ENCODE assay signal across 1 cellular context in genomic region chr16:56262879-56263245, GRCh38.
TF ChIP-seq lines count a peak whose summit lies in the region.

No MANE protein-coding gene starts in this region.

TF ChIP-seq in K562, 482 proteins besides CTCF, POLR2A, EP300 and RAD21 (continued from another document and continues in another):
- TF ChIP-seq E2F1 (CRISPR knock-in tag; IDR thresholded peaks at IDR 0.05) = no peak
- TF ChIP-seq ZBTB34 (CRISPR knock-in tag; IDR thresholded peaks at IDR 0.05) = no peak
- TF ChIP-seq PML (IDR thresholded peaks at IDR 0.05; ENCODE audit: low read length) = no peak
- no peak for TF ChIP-seq KLF13 (tag; IDR thresholded peaks at IDR 0.05; ENCODE audit: borderline replicate concordance, low read depth)
- TF ChIP-seq LARP7 (IDR thresholded peaks at IDR 0.05) = no peak
- TF ChIP-seq ZBTB43 (CRISPR knock-in tag; IDR thresholded peaks at IDR 0.05) = no peak
- TF ChIP-seq PHF20 (IDR thresholded peaks at IDR 0.05; ENCODE audit: partially characterized antibody) = no peak
- no peak for TF ChIP-seq HES1 (IDR thresholded peaks at IDR 0.05; ENCODE audit: low read depth)
- no peak for TF ChIP-seq SIN3A (IDR thresholded peaks at IDR 0.05; ENCODE audit: borderline replicate concordance in 2 of 2, control insufficient read depth in 1 of 2, low read depth in 2 of 2, low read length in 2 of 2)
- TF ChIP-seq ARID1B (IDR thresholded peaks at IDR 0.05) = peak; percentile 36; the same call in 1 of the 2 replicates
- TF ChIP-seq ELK3 (CRISPR knock-in tag; IDR thresholded peaks at IDR 0.05) = no peak
- no peak for TF ChIP-seq ELF4 (CRISPR knock-in tag; IDR thresholded peaks at IDR 0.05)
- TF ChIP-seq MXI1 (IDR thresholded peaks at IDR 0.05; ENCODE audit: low read depth, low read length) = no peak
- no peak for TF ChIP-seq KLF1 (tag; IDR thresholded peaks at IDR 0.05)
- no peak for TF ChIP-seq SNRNP70 (optimal IDR thresholded peaks at IDR 0.05; ENCODE audit: low read depth, low read length)
- TF ChIP-seq MCM7 (IDR thresholded peaks at IDR 0.05) = no peak
- TF ChIP-seq TBP (optimal IDR thresholded peaks at IDR 0.05; ENCODE audit: low read depth, low read length) = no peak
- no peak for TF ChIP-seq AFF4 (CRISPR knock-in tag; IDR thresholded peaks at IDR 0.05)
- no peak for TF ChIP-seq BCOR (IDR thresholded peaks at IDR 0.05)
- TF ChIP-seq SP1 (CRISPR knock-in tag; IDR thresholded peaks at IDR 0.05) = no peak
- no peak for TF ChIP-seq TSC22D4 (tag; IDR thresholded peaks at IDR 0.05)
- no peak for TF ChIP-seq RAD51 (IDR thresholded peaks at IDR 0.05; ENCODE audit: borderline replicate concordance, low read depth)
- no peak for TF ChIP-seq HOXB6 (CRISPR knock-in tag; IDR thresholded peaks at IDR 0.05; ENCODE audit: borderline replicate concordance)
- TF ChIP-seq ZBTB40 (IDR thresholded peaks at IDR 0.05) = no peak
- no peak for TF ChIP-seq ZBTB40 (CRISPR knock-in tag; IDR thresholded peaks at IDR 0.05)
- no peak for TF ChIP-seq ILK (tag; IDR thresholded peaks at IDR 0.05; ENCODE audit: borderline replicate concordance, low read depth)
- no peak for TF ChIP-seq FOXA1 (IDR thresholded peaks at IDR 0.05; ENCODE audit: borderline replicate concordance)
- peak; percentile 17; the same call in 1 of the 2 replicates for TF ChIP-seq CBFA2T2 (conservative IDR thresholded peaks at IDR 0.05)
- no peak for TF ChIP-seq ZBTB17 (CRISPR knock-in tag; IDR thresholded peaks at IDR 0.05)
- no peak for TF ChIP-seq DACH1 (IDR thresholded peaks at IDR 0.05; ENCODE audit: partially characterized antibody)
- no peak for TF ChIP-seq HSF4 (CRISPR knock-in tag; IDR thresholded peaks at IDR 0.05; ENCODE audit: borderline replicate concordance)
- TF ChIP-seq ZFP91 (CRISPR knock-in tag; IDR thresholded peaks at IDR 0.05) = no peak
- peak; percentile 46; the same call in 1 of the 2 replicates for TF ChIP-seq ZNF592 (IDR thresholded peaks at IDR 0.05)
- TF ChIP-seq ZFP30 (CRISPR knock-in tag; IDR thresholded peaks at IDR 0.05; ENCODE audit: borderline replicate concordance) = no peak
